Comparison of ENCODE assay signal across 23 cellular contexts in the genomic region with DNA sequence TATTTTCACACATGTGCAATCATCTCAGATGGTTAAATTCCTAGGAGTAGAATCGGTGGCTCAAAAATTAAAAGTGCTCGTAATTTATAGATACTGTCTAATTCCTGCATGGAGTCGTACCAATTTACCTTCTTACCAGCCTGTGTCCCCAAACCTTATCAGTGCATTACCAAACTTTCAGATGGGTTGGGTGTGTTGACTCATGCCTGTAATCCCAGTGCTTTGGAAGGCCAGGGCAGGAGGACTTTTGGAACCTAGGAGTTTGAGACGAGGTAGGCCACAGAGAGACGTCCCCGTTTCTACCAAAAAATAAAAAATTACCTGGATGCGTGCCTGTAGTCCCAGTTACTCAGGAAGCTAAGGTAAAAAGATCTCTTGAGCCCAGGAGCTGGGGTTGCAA.
"Had no signal": no experiment of that assay in that cellular context is flagged by ENCODE, and none has a peak within 500 bp of the region (broad histone marks: within the 10 kb centered on the region; RNA-seq: fewer than 3 reads in every experiment).

No MANE protein-coding gene starts in this region.

- FAIRE-seq: HTR-8/SVneo, RCC 7860 had no signal

- DNase-seq: Karpas-422, KG1, MM.1S, NCI-H1092 treated with DMSO at 0.1 percent for 48 hours, NCI-H1436, NCI-H187, NCI-H2029, NCI-H2081 treated with DMSO at 0.1 percent for 48 hours, NCI-H2171, NCI-H226, NCI-H446, NCI-H510A, NCI-H524 treated with DMSO at 0.1 percent for 48 hours, NCI-H69, NCI-H774, Right ventricle myocardium superior, RPMI8226, SIG-M5 had no signal

- H3K4me3 ChIP-seq: SJSA1, SK-N-MC had no signal

- H3K4me1 ChIP-seq: SJSA1 had no signal

- H3K9me3 ChIP-seq: SJSA1 had no signal

- H3K27ac ChIP-seq: HL-60, SJSA1, SK-N-MC had no signal

- H3K36me3 ChIP-seq: SJSA1 had no signal
